ENCODE assay signal across 8 cellular contexts in the genomic region with DNA sequence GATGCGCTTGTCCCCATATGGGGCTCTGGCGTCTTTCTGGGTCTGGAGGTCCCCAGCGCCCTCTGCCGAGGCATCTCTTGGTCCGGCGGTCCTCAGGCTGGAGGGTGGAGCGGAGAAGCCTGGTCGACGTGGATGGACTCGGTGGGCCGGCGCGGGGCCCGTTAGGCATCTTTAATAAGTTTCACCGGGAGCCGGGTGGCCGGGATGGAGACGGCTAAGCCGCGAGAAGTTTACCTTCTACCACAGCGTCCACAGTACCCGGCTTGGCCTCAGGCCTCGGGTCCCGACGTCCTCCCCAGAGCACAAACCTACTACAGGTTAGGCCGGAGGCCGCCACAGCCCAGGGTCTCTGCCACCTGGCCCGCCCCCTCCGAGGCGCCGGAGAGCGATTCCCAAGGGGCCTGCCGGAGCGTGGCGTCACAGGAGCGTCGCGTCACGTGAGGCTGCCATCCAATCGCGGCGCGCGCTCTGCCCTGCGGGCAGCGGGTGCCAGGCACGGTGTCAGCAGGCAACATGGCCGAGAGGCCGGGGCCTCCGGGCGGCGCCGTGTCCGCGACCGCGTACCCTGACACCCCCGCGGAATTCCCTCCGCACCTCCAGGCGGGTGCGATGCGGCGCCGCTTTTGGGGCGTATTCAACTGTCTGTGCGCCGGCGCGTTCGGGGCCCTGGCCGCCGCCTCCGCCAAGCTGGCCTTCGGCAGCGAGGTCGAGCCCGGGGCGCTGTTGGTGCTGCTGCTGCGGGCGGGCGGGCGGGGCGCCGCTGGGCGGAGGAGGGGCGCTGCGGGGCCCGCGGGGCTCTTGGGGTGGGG.
DNase-seq lines count a peak whose midpoint lies in the region; ATAC-seq, FAIRE-seq and TF ChIP-seq lines count a peak whose summit lies in the region.

A gene (plus strand): TSS at position 501 of the 809 bp plus-strand sequence. CDS start 13 bp downstream, at position 514.

- peak; percentile 10; the same call in 1 of the 2 replicates for TF ChIP-seq CTCF in C4-2B (conservative IDR thresholded peaks at IDR 0.05)

- no peaks in the 10 kb centered on the region for H3K9me3 ChIP-seq in effector memory CD4-positive, alpha-beta T cell (ENCODE audit: control insufficient read depth, low read length)

- peaks cover 16% of the 10 kb centered on the region for H3K4me1 ChIP-seq in effector memory CD4-positive, alpha-beta T cell (ENCODE audit: control insufficient read depth, insufficient read depth, low read length, poor library complexity, severe bottlenecking)

- peak; percentile 95 for ATAC-seq in HG03457 (IDR thresholded peaks at IDR 0.05; ENCODE audit: unreplicated experiment)

- H3K27ac ChIP-seq in C4-2B, result peak within 1 kb of the TSS; percentile 81
- peak within 1 kb of the TSS; percentile 62 for H3K27ac ChIP-seq in effector memory CD4-positive, alpha-beta T cell (ENCODE audit: insufficient read depth, low read length, poor library complexity, severe bottlenecking)

- H3K4me3 ChIP-seq in effector memory CD4-positive, alpha-beta T cell (ENCODE audit: insufficient read depth, low read depth, low read length, poor library complexity, severe bottlenecking), result peak within 1 kb of the TSS; percentile 56

- no peaks in the 10 kb centered on the region for H3K27me3 ChIP-seq in effector memory CD4-positive, alpha-beta T cell (replicated peaks; ENCODE audit: control insufficient read depth, insufficient read depth, low read length, poor library complexity, severe bottlenecking)

- H3K36me3 ChIP-seq in effector memory CD4-positive, alpha-beta T cell (ENCODE audit: control insufficient read depth, insufficient read depth, low read length), result peaks cover 3% of the 10 kb centered on the region

- DNase-seq in GM19239 (ENCODE audit: insufficient read length, low spot score), result peak; percentile 98
- DNase-seq in NCI-H82 treated with DMSO at 0.1 percent for 48 hours (lab: John Stamatoyannopoulos, UW; ENCODE audit: unreplicated experiment), result peak; percentile 50
- peak; percentile 72 to 81 for DNase-seq in activated CD8-positive, alpha-beta memory T cell treated with anti-CD3 and anti-CD28 coated beads for 4 hours (ENCODE audit: low read depth in 2 of 2)
- peak; percentile 77 to 83 (median 78) for DNase-seq in effector memory CD4-positive, alpha-beta T cell
- DNase-seq in medulla oblongata (ENCODE audit: extremely low spot score), result peak; percentile 95
- peak; percentile 77 for DNase-seq in stimulated activated CD8-positive, alpha-beta memory T cell treated with anti-CD3 and anti-CD28 coated beads, Interleukin-12 subunit alpha, Interleukin-12 subunit beta, amount 100 ng/mL, for 1 hour (ENCODE audit: low read depth)

- peak; percentile 96 for FAIRE-seq in GM19239 (lab: Jason Lieb, UNC)

Comparison
In these comparisons a context has a peak if more than half of its experiments do, and no peak if none do; other contexts are left out.
1. Peak in every context shown above with its lines: DNase-seq, ATAC-seq, H3K4me3 ChIP-seq and H3K27ac ChIP-seq.